Comparison of ENCODE assay signal across 21 cellular contexts in genomic region chr10:48517482-48517881, GRCh38.
A peak's percentile ranks its signal among the peaks of the same experiment; 100 is the strongest.
DNase-seq lines count a peak whose midpoint lies in the region; ATAC-seq and TF ChIP-seq lines count a peak whose summit lies in the region.
"Had no signal": no experiment of that assay in that cellular context is flagged by ENCODE, and none has a peak within 500 bp of the region (broad histone marks: within the 10 kb centered on the region; RNA-seq: fewer than 3 reads in every experiment).

No MANE protein-coding gene starts in this region.

- H3K4me3 ChIP-seq in RWPE2 (ENCODE audit: severe bottlenecking) (no peak overlapping the region), upper lobe of right lung (no peak overlapping the region)
- H3K4me3 ChIP-seq: A549, SJCRH30 had no signal

- H3K4me1 ChIP-seq in RWPE2 (ENCODE audit: insufficient read depth, poor library complexity, severe bottlenecking): no peaks in the 10 kb centered on the region
- H3K4me1 ChIP-seq in upper lobe of right lung: peaks cover under 1% of the 10 kb centered on the region
- H3K4me1 ChIP-seq: A549, BE2C, SJCRH30 had no signal

- DNase-seq in natural killer cell treated with Interleukin-12 subunit alpha and Interleukin-12 subunit beta and Interleukin-15 and Interleukin-18, amount 100 ng/mL, for 72 hours (ENCODE audit: low spot score): peak; percentile 42
- DNase-seq in natural killer cell: no peak
- DNase-seq in RWPE2 (ENCODE audit: low spot score): peak; percentile 50
- no peak for DNase-seq in memory B cell (ENCODE audit: low spot score in 2 of 2)
- no peak for DNase-seq in upper lobe of right lung
- DNase-seq in NCI-H1092 treated with DMSO at 0.1 percent for 48 hours (lab: John Stamatoyannopoulos, UW): no peak
- DNase-seq in SHP77 (lab: John Stamatoyannopoulos, UW): no peak
- DNase-seq in NOMO-1 (lab: John Stamatoyannopoulos, UW; ENCODE audit: unreplicated experiment in 2 of 2): no peak
- DNase-seq: BE2C; CD4-positive, alpha-beta memory T cell; H9; HFFc6; NCI-H1694; NCI-H2081; NCI-H2171; NCI-H345; NCI-H524; NCI-H774; NK-92 treated with Interleukin-12 subunit alpha and Interleukin-12 subunit beta, amount 100 ng/mL, for 24 hours; SJCRH30 had no signal

- TF ChIP-seq CTCF in natural killer cell (IDR thresholded peaks at IDR 0.05): no peak
- no peak for TF ChIP-seq CTCF in RWPE2 (IDR thresholded peaks at IDR 0.05; ENCODE audit: poor library complexity, severe bottlenecking)
- TF ChIP-seq CTCF in upper lobe of right lung (IDR thresholded peaks at IDR 0.05): no peak

- H3K4me3 Mint-ChIP-seq in natural killer cell treated with Interleukin-12 subunit alpha and Interleukin-12 subunit beta and Interleukin-15 and Interleukin-18, amount 100 ng/mL, for 72 hours: no peak overlapping the region
- H3K4me3 Mint-ChIP-seq in natural killer cell (no peak overlapping the region), memory B cell (no peak overlapping the region)
- H3K4me3 Mint-ChIP-seq: H9, HFFc6 had no signal

- intact Hi-C loops in natural killer cell (cut with micrococcal nuclease): no loop called here
- intact Hi-C loops in upper lobe of right lung (cut with DNase I): no loop called here

- H3K36me3 ChIP-seq in RWPE2 (ENCODE audit: low read depth) (no peaks in the 10 kb centered on the region), upper lobe of right lung (no peaks in the 10 kb centered on the region)
- H3K36me3 ChIP-seq: BE2C, SJCRH30 had no signal

- H3K27me3 Mint-ChIP-seq in natural killer cell treated with Interleukin-12 subunit alpha and Interleukin-12 subunit beta and Interleukin-15 and Interleukin-18, amount 100 ng/mL, for 72 hours: peaks cover 31 to 38% of the 10 kb centered on the region in 2 donors
- H3K27me3 Mint-ChIP-seq in natural killer cell (ENCODE audit: low read depth in 2 of 2): peaks cover 28 to 67% of the 10 kb centered on the region in 2 donors
- peaks cover 13% of the 10 kb centered on the region for H3K27me3 Mint-ChIP-seq in memory B cell

- peaks cover 16% of the 10 kb centered on the region for H3K36me3 Mint-ChIP-seq in natural killer cell treated with Interleukin-12 subunit alpha and Interleukin-12 subunit beta and Interleukin-15 and Interleukin-18, amount 100 ng/mL, for 72 hours
- H3K36me3 Mint-ChIP-seq in natural killer cell (peaks cover 22% of the 10 kb centered on the region), memory B cell (peaks cover 4% of the 10 kb centered on the region)
- H3K36me3 Mint-ChIP-seq: CD4-positive, alpha-beta memory T cell had no signal

- H3K9me3 ChIP-seq in RWPE2 (ENCODE audit: severe bottlenecking) (peaks cover 5% of the 10 kb centered on the region), upper lobe of right lung (no peaks in the 10 kb centered on the region)
- H3K9me3 ChIP-seq: BE2C, SJCRH30 had no signal

- H3K27ac ChIP-seq in RWPE2 (ENCODE audit: poor library complexity, severe bottlenecking) (no peak overlapping the region), upper lobe of right lung (peak overlapping the region; percentile 24)
- H3K27ac ChIP-seq: A549, SJCRH30 had no signal

- H3K27ac Mint-ChIP-seq in natural killer cell treated with Interleukin-12 subunit alpha and Interleukin-12 subunit beta and Interleukin-15 and Interleukin-18, amount 100 ng/mL, for 72 hours: no peak overlapping the region
- H3K27ac Mint-ChIP-seq in natural killer cell (no peak overlapping the region), memory B cell (peak overlapping the region; percentile 36)
- H3K27ac Mint-ChIP-seq: CD4-positive, alpha-beta memory T cell had no signal

- peaks cover 3% of the 10 kb centered on the region for H3K9me3 Mint-ChIP-seq in natural killer cell treated with Interleukin-12 subunit alpha and Interleukin-12 subunit beta and Interleukin-15 and Interleukin-18, amount 100 ng/mL, for 72 hours
- H3K9me3 Mint-ChIP-seq in natural killer cell: peaks cover 4 to 7% of the 10 kb centered on the region in 2 donors
- H3K9me3 Mint-ChIP-seq in memory B cell: peaks cover 8% of the 10 kb centered on the region

- H3K27me3 ChIP-seq in RWPE2 (ENCODE audit: insufficient read depth, poor library complexity, severe bottlenecking) (peaks cover 4% of the 10 kb centered on the region), upper lobe of right lung (peaks cover 12% of the 10 kb centered on the region)
- H3K27me3 ChIP-seq: BE2C, SJCRH30 had no signal

- peak in 1 of 2 donors; percentile 24 for ATAC-seq in natural killer cell treated with Interleukin-12 subunit alpha and Interleukin-12 subunit beta and Interleukin-15 and Interleukin-18, amount 100 ng/mL, for 72 hours
- ATAC-seq in natural killer cell (no peak), RWPE2 (ENCODE audit: low read depth) (no peak), memory B cell (ENCODE audit: low read depth) (no peak), upper lobe of right lung (peak; percentile 48)
- ATAC-seq: A549 had no signal

- H3K4me1 Mint-ChIP-seq in natural killer cell treated with Interleukin-12 subunit alpha and Interleukin-12 subunit beta and Interleukin-15 and Interleukin-18, amount 100 ng/mL, for 72 hours (ENCODE audit: low read depth in 2 of 2): peaks cover 9 to 16% of the 10 kb centered on the region in 2 donors
- peaks cover 23 to 27% of the 10 kb centered on the region in 2 donors for H3K4me1 Mint-ChIP-seq in natural killer cell
- H3K4me1 Mint-ChIP-seq in memory B cell: peaks cover 14% of the 10 kb centered on the region

Comparison
In these comparisons a context has a peak if more than half of its experiments do, and no peak if none do; other contexts are left out.
1. DNase-seq: peak in natural killer cell treated with Interleukin-12 subunit alpha and Interleukin-12 subunit beta and Interleukin-15 and Interleukin-18, amount 100 ng/mL, for 72 hours (single experiment) and RWPE2 (single experiment); none in natural killer cell (single experiment), memory B cell (0 of 2), upper lobe of right lung (single experiment), NCI-H1092 treated with DMSO at 0.1 percent for 48 hours (single experiment), SHP77 (0 of 2) and NOMO-1 (0 of 2).